ENCODE assay signal across 1 cellular context in genomic region chr14:71196921-71197320, GRCh38.
TF ChIP-seq lines count a peak whose summit lies in the region.

No MANE protein-coding gene starts in this region.

TF ChIP-seq in H1, 55 proteins besides CTCF, POLR2A, EP300 and RAD21:
- TF ChIP-seq BRCA1 (IDR thresholded peaks at IDR 0.05; ENCODE audit: low read depth, low read length) (no peak), NRF1 (IDR thresholded peaks at IDR 0.05; ENCODE audit: low read depth, low read length) (no peak)
